In genomic region chr15:88897142-88897455, GRCh38 we compare ENCODE assay signal across 2 cellular contexts.
TF ChIP-seq lines count a peak whose summit lies in the region.

No MANE protein-coding gene starts in this region.

TF ChIP-seq in IMR-90, 13 proteins besides CTCF, POLR2A, EP300 and RAD21:
- TF ChIP-seq MAFK (IDR thresholded peaks at IDR 0.05; ENCODE audit: low read depth, low read length) (no peak), SMC3 (IDR thresholded peaks at IDR 0.05; ENCODE audit: low read depth, low read length) (no peak), CHD1 (IDR thresholded peaks at IDR 0.05; ENCODE audit: low read depth, low read length) (no peak), CEBPB (IDR thresholded peaks at IDR 0.05; ENCODE audit: low read depth, low read length) (no peak)
TF ChIP-seq in IMR-90: peak in this region for 0.

TF ChIP-seq in endothelial cell of umbilical vein, 7 proteins besides CTCF, POLR2A, EP300 and RAD21:
- no peak for TF ChIP-seq JUN (IDR thresholded peaks at IDR 0.05; ENCODE audit: borderline replicate concordance, insufficient read depth, insufficient read length, low read depth)
- TF ChIP-seq EZH2 (IDR thresholded peaks at IDR 0.05; ENCODE audit: borderline replicate concordance, low read depth, low read length, severe bottlenecking) = no peak
- TF ChIP-seq GATA2 (IDR thresholded peaks at IDR 0.05; ENCODE audit: insufficient read depth, insufficient read length, low read depth, low read length) = no peak
- TF ChIP-seq POLR2AphosphoS5 (IDR thresholded peaks at IDR 0.05; ENCODE audit: insufficient read depth, low read depth, low read length) = no peak
- no peak for TF ChIP-seq MAX (IDR thresholded peaks at IDR 0.05; ENCODE audit: insufficient read depth, insufficient read length)
- TF ChIP-seq MYC (IDR thresholded peaks at IDR 0.05; ENCODE audit: low read depth, low read length) = no peak
- no peak for TF ChIP-seq FOS (IDR thresholded peaks at IDR 0.05; ENCODE audit: borderline replicate concordance, insufficient read depth, low read length)
